17 cellular contexts compared by ENCODE assay signal in the genomic region with DNA sequence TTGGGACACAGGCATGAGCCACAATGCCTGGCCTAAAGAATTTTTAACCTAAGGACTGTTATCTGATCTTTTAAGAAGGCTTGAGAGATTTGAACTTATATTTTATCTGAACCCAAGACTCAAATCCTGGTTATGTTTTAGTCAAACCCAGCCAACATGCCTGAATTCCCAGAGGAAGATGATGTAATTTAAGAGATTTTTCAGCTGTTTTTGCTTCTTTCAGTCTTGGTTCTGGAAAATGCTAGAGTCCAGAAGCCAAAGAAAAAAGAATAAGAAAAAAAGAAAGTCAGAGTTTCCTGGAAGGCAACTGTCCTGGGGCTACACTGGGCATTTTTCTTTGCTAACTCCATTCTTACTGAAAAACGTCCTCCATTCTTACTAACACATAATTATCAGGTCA.
"Had no signal": no experiment of that assay in that cellular context is flagged by ENCODE, and none has a peak within 500 bp of the region (broad histone marks: within the 10 kb centered on the region; RNA-seq: fewer than 3 reads in every experiment).

No MANE protein-coding gene starts in this region.

- H3K27ac Mint-ChIP-seq: activated CD4-positive, alpha-beta memory T cell treated with anti-CD3 and anti-CD28 coated beads, Interleukin-2, amount 10 ng/mL, durations not matched to agents 7 days and 5 days; activated naive CD8-positive, alpha-beta T cell treated with anti-CD3 and anti-CD28 coated beads for 36 hours; neural progenitor cell had no signal

- H3K9ac ChIP-seq: neural progenitor cell, SK-N-SH had no signal

- H3K27me3 Mint-ChIP-seq: activated naive CD8-positive, alpha-beta T cell treated with anti-CD3 and anti-CD28 coated beads for 36 hours had no signal

- H3K27me3 ChIP-seq: neural progenitor cell, spleen, upper lobe of right lung had no signal

- ATAC-seq: upper lobe of right lung had no signal

- H3K4me1 Mint-ChIP-seq: activated naive CD8-positive, alpha-beta T cell treated with anti-CD3 and anti-CD28 coated beads for 36 hours; neural progenitor cell had no signal

- H3K4me1 ChIP-seq: neural progenitor cell had no signal

- DNase-seq: activated CD4-positive, alpha-beta memory T cell treated with anti-CD3 and anti-CD28 coated beads, Interleukin-2, amount 10 ng/mL, durations not matched to agents 7 days and 5 days; activated gamma-delta T cell; activated naive CD8-positive, alpha-beta T cell treated with anti-CD3 and anti-CD28 coated beads for 36 hours; activated T-cell treated with anti-CD3 and anti-CD28 coated beads, Interleukin-2, amount 50 U/mL, for 48 hours; anterior cingulate cortex; cortex of kidney; effector memory CD4-positive, alpha-beta T cell; foreskin fibroblast; retina; SK-N-SH; spleen; stimulated activated CD4-positive, alpha-beta T cell treated with anti-CD3 and anti-CD28 coated beads, Interleukin-2, amount 100 ng/mL, for 24 hours; stimulated activated naive CD4-positive, alpha-beta T cell; T-helper 1 cell; upper lobe of right lung had no signal

- H3K4me3 Mint-ChIP-seq: activated CD4-positive, alpha-beta memory T cell treated with anti-CD3 and anti-CD28 coated beads, Interleukin-2, amount 10 ng/mL, durations not matched to agents 7 days and 5 days; activated naive CD8-positive, alpha-beta T cell treated with anti-CD3 and anti-CD28 coated beads for 36 hours; neural progenitor cell had no signal

- H3K27ac ChIP-seq: neural progenitor cell, upper lobe of right lung, VCaP had no signal

- H3K36me3 ChIP-seq: neural progenitor cell, spleen, upper lobe of right lung had no signal

- H3K36me3 Mint-ChIP-seq: neural progenitor cell had no signal

- H3K9me3 ChIP-seq: SK-N-SH, upper lobe of right lung had no signal

- H3K4me3 ChIP-seq: neural progenitor cell, spleen, upper lobe of right lung had no signal
